24 cellular contexts compared by ENCODE assay signal in the genomic region with DNA sequence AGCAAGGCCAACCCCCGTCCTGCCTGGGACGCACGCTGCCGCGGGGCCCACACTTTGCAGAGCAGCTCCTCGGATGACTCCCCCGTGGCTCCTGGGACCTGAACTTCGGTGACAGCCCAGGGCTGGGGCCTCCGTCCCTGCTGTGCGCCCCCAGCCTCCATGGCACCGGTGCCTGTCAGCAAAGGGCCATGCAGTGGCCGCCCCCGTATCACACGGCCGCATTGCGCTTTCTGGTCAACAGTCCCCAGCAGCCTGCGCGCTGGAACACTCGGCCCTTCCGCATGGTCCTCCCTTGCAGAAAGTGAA.
"Had no signal": no experiment of that assay in that cellular context is flagged by ENCODE, and none has a peak within 500 bp of the region (broad histone marks: within the 10 kb centered on the region; RNA-seq: fewer than 3 reads in every experiment).

No MANE protein-coding gene starts in this region.

- H3K9me3 ChIP-seq: adrenal gland, left lung, thoracic aorta, upper lobe of left lung had no signal

- ATAC-seq: activated naive CD4-positive, alpha-beta T cell treated with anti-CD3 and anti-CD28 coated beads, Interleukin-2, amount 50 U/mL, for 72 hours; left lung; natural killer cell; sciatic nerve; stimulated activated naive B cell treated with anti-CD40 and anti-IgM and Interleukin-4, amounts not matched to agents 10 μg/mL and 1 μg/mL and 100 μg/mL, for 72 hours had no signal

- H2AFZ ChIP-seq: parathyroid adenoma had no signal

- DNase-seq: activated CD4-positive, alpha-beta T cell treated with anti-CD3 and anti-CD28 coated beads for 1 hour; activated gamma-delta T cell treated with Interleukin-2 at 50 U/mL for 16 hours; activated T-cell treated with anti-CD3 and anti-CD28 coated beads, Interleukin-2, amount 50 U/mL, for 1 hour; central memory CD4-positive, alpha-beta T cell; dermis blood vessel endothelial cell; effector CD8-positive, alpha-beta T cell; erythroblast; foreskin fibroblast; immature natural killer cell; kidney glomerular epithelial cell; mammary epithelial cell; midbrain; natural killer cell; stimulated activated CD4-positive, alpha-beta T cell treated with anti-CD3 and anti-CD28 coated beads, Interleukin-2, amount 100 ng/mL, for 48 hours; stimulated activated CD8-positive, alpha-beta memory T cell treated with anti-CD3 and anti-CD28 coated beads, Interleukin-4, amount 100 ng/mL, for 48 hours; stimulated activated naive B cell treated with anti-CD40 and anti-IgM and Interleukin-4, amounts not matched to agents 10 μg/mL and 1 μg/mL and 100 μg/mL, for 72 hours; T-helper 1 cell had no signal

- H3K4me1 ChIP-seq: parathyroid adenoma had no signal

- H3K9ac ChIP-seq: parathyroid adenoma had no signal

- H3K27ac ChIP-seq: parathyroid adenoma, thoracic aorta had no signal

- H3K4me3 ChIP-seq: adrenal gland, left lung, thoracic aorta, upper lobe of left lung had no signal

- H3K27me3 ChIP-seq: adrenal gland, left lung, upper lobe of left lung had no signal
